In genomic region chr12:69524331-69524630, GRCh38 we compare ENCODE assay signal across 16 cellular contexts.
"Had no signal": no experiment of that assay in that cellular context is flagged by ENCODE, and none has a peak within 500 bp of the region (broad histone marks: within the 10 kb centered on the region; RNA-seq: fewer than 3 reads in every experiment).

No MANE protein-coding gene starts in this region.

- DNase-seq: activated CD4-positive, alpha-beta memory T cell treated with anti-CD3 and anti-CD28 coated beads for 36 hours; activated CD4-positive, alpha-beta T cell treated with anti-CD3 and anti-CD28 coated beads for 48 hours; activated naive CD4-positive, alpha-beta T cell treated with Interleukin-2 at 50 U/mL for 16 hours; activated naive CD8-positive, alpha-beta T cell treated with anti-CD3 and anti-CD28 coated beads for 36 hours; activated T-cell treated with anti-CD3 and anti-CD28 coated beads, Interleukin-2, amount 50 U/mL, for 48 hours; cerebellar nuclear complex; cortex of kidney; immature natural killer cell; nucleus accumbens; spleen; stimulated activated CD4-positive, alpha-beta T cell treated with anti-CD3 and anti-CD28 coated beads, Interleukin-4, amount 100 ng/mL, for 1 hour; stimulated activated naive CD4-positive, alpha-beta T cell; T1000 had no signal

- H3K27ac Mint-ChIP-seq: activated CD4-positive, alpha-beta memory T cell treated with anti-CD3 and anti-CD28 coated beads for 36 hours; activated naive CD8-positive, alpha-beta T cell treated with anti-CD3 and anti-CD28 coated beads for 36 hours had no signal

- H3K4me3 Mint-ChIP-seq: activated CD4-positive, alpha-beta memory T cell treated with anti-CD3 and anti-CD28 coated beads for 36 hours; activated naive CD8-positive, alpha-beta T cell treated with anti-CD3 and anti-CD28 coated beads for 36 hours; immature natural killer cell; nephron had no signal

- H2AFZ ChIP-seq: hepatocyte had no signal

- H3K4me2 ChIP-seq: hepatocyte had no signal

- H3K36me3 ChIP-seq: breast epithelium, spleen had no signal

- H3K27me3 Mint-ChIP-seq: activated CD4-positive, alpha-beta memory T cell treated with anti-CD3 and anti-CD28 coated beads for 36 hours; activated naive CD8-positive, alpha-beta T cell treated with anti-CD3 and anti-CD28 coated beads for 36 hours had no signal

- H3K27me3 ChIP-seq: breast epithelium, hepatocyte, spleen had no signal

- H3K4me3 ChIP-seq: breast epithelium, hepatocyte, spleen had no signal

- H3K27ac ChIP-seq: breast epithelium, hepatocyte, spleen had no signal
